In the genomic region with DNA sequence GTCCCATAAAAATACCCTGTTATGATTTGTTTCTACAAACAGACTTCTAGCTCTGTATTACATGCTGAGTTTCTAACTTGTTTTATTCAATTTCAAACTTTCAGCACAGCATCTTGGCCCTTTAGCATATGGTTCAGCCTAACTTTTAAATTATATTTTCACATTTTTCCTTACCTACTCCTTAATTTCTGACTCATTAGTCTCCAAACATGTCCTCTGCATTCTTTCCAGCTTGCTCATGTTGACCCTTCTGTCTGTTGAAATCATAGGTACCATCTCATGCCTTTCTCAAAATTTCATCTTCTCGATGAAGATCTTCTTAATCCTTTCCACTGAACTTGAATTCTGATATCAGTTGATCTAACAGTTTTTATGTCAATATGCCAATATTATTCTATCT, we compare ENCODE assay signal across 17 cellular contexts.
A peak's percentile ranks its signal among the peaks of the same experiment; 100 is the strongest.
DNase-seq lines count a peak whose midpoint lies in the region; ATAC-seq, FAIRE-seq and TF ChIP-seq lines count a peak whose summit lies in the region.
"Had no signal": no experiment of that assay in that cellular context is flagged by ENCODE, and none has a peak within 500 bp of the region (broad histone marks: within the 10 kb centered on the region; RNA-seq: fewer than 3 reads in every experiment).

No MANE protein-coding gene starts in this region.

- BruUV-seq in IMR-90 (replicated peaks; lab: Mats Ljungman, UMichigan) (no TSS peak), OCI-LY7 (replicated peaks; lab: Mats Ljungman, UMichigan) (no TSS peak)

- H2AFZ ChIP-seq in IMR-90 (replicated peaks; ENCODE audit: low read length, poor library complexity) (no peak overlapping the region), OCI-LY7 (ENCODE audit: low read length) (no peak overlapping the region)

- no peak for TF ChIP-seq POLR2A in IMR-90 (IDR thresholded peaks at IDR 0.05; ENCODE audit: low read depth, low read length)

- TF ChIP-seq CTCF in IMR-90 (conservative IDR thresholded peaks at IDR 0.05; ENCODE audit: low read depth, low read length) (no peak), foreskin keratinocyte (conservative IDR thresholded peaks at IDR 0.05) (no peak), OCI-LY7 (conservative IDR thresholded peaks at IDR 0.05; ENCODE audit: low read length) (no peak)

- H4K20me1 ChIP-seq in IMR-90 (ENCODE audit: insufficient read depth, low read length) (no peaks in the 10 kb centered on the region), OCI-LY7 (ENCODE audit: insufficient read depth, low read length) (no peaks in the 10 kb centered on the region)

- no peak overlapping the region for H2BK120ac ChIP-seq in IMR-90 (ENCODE audit: low read depth, low read length)

- intact Hi-C loops in IMR-90 (cut with micrococcal nuclease) (no loop called here), OCI-LY7 (cut with micrococcal nuclease; ENCODE audit: unreplicated experiment) (no loop called here)

- H2BK15ac ChIP-seq in IMR-90 (ENCODE audit: low read depth, low read length): no peak overlapping the region

- H3K4me1 ChIP-seq in IMR-90 (ENCODE audit: control insufficient read depth, insufficient read depth, low read length) (no peaks in the 10 kb centered on the region), foreskin keratinocyte (no peaks in the 10 kb centered on the region), OCI-LY7 (ENCODE audit: insufficient read depth, low read length, poor library complexity, severe bottlenecking) (no peaks in the 10 kb centered on the region)
- H3K4me1 ChIP-seq: left ventricle myocardium inferior, Peyer's patch, right lobe of liver, tibial artery had no signal

- no peak for FAIRE-seq in frontal cortex (lab: Jason Lieb, UNC)
- FAIRE-seq: GM19239 had no signal

- ATAC-seq in IMR-90 (ENCODE audit: low read depth) (no peak), foreskin keratinocyte (peak; percentile 44)
- ATAC-seq: activated CD8-positive, alpha-beta memory T cell treated with anti-CD3 and anti-CD28 coated beads, Interleukin-2, amount 10 ng/mL, durations not matched to agents 7 days and 5 days; right lobe of liver had no signal

- H3K14ac ChIP-seq in IMR-90 (replicated peaks; ENCODE audit: low read depth, low read length): no peak overlapping the region

- H3K9me3 ChIP-seq in IMR-90 (ENCODE audit: control insufficient read depth, insufficient read depth, low read length): no peaks in the 10 kb centered on the region
- no peaks in the 10 kb centered on the region for H3K9me3 ChIP-seq in OCI-LY7 (ENCODE audit: low read length)
- H3K9me3 ChIP-seq: Peyer's patch, right lobe of liver, tibial artery had no signal

- no peak for TF ChIP-seq RAD21 in IMR-90 (IDR thresholded peaks at IDR 0.05; ENCODE audit: low read length)

- H3K4me3 ChIP-seq in IMR-90 (ENCODE audit: insufficient read depth, low read depth, low read length): no peak overlapping the region
- H3K4me3 ChIP-seq in OCI-LY7 (ENCODE audit: low read depth, low read length, poor library complexity, severe bottlenecking): no peak overlapping the region
- H3K4me3 ChIP-seq: left ventricle myocardium inferior, Peyer's patch, right lobe of liver, tibial artery had no signal

- H3K9ac ChIP-seq in IMR-90 (ENCODE audit: low read depth, low read length): no peak overlapping the region

- H3K4me2 ChIP-seq in IMR-90 (ENCODE audit: low read depth, low read length): no peak overlapping the region
- no peak overlapping the region for H3K4me2 ChIP-seq in OCI-LY7 (ENCODE audit: low read length)

- H3K27ac ChIP-seq in IMR-90 (ENCODE audit: insufficient read depth, low read length): no peak overlapping the region
- no peak overlapping the region for H3K27ac ChIP-seq in foreskin keratinocyte
- H3K27ac ChIP-seq in OCI-LY7 (ENCODE audit: low read depth, low read length, poor library complexity, severe bottlenecking): no peak overlapping the region
- H3K27ac ChIP-seq: left ventricle myocardium inferior, Peyer's patch, right lobe of liver, tibial artery had no signal

- in situ Hi-C loops in IMR-90 (cut with MboI; ENCODE audit: low sequenced_read_pairs): no loop called here

- H4K8ac ChIP-seq in IMR-90 (ENCODE audit: low read depth in 2 of 2, low read length in 2 of 2): no peak overlapping the region

- DNase-seq in AG08396 (ENCODE audit: low spot score) (peak; percentile 15), IMR-90 (peak; percentile 36), brain pericyte (ENCODE audit: low read depth, low spot score) (peak; percentile 4), foreskin keratinocyte (peak; percentile 38 to 60), OCI-LY7 (ENCODE audit: low spot score) (no peak), frontal cortex (ENCODE audit: low spot score in 2 of 2) (no peak), NCI-H146 treated with DMSO at 0.1 percent for 48 hours (lab: John Stamatoyannopoulos, UW; ENCODE audit: unreplicated experiment) (no peak)
- DNase-seq in activated CD4-positive, alpha-beta T cell treated with anti-CD3 and anti-CD28 coated beads, Interleukin-2, amount 50 U/mL, for 1 hour: no peak
- DNase-seq: activated CD8-positive, alpha-beta memory T cell treated with anti-CD3 and anti-CD28 coated beads, Interleukin-2, amount 10 ng/mL, durations not matched to agents 7 days and 5 days; left ventricle myocardium inferior; NCI-H146; NCI-H82; Peyer's patch; right lobe of liver; stimulated activated naive CD4-positive, alpha-beta T cell treated with Interleukin-2 at 50 U/mL for 16 hours; tibial artery had no signal

- H2BK20ac ChIP-seq in IMR-90 (ENCODE audit: low read depth, low read length): no peak overlapping the region

- no peak overlapping the region for H3K18ac ChIP-seq in IMR-90 (ENCODE audit: low read depth, low read length)

- no peak overlapping the region for H3K23ac ChIP-seq in IMR-90 (ENCODE audit: low read depth, low read length)

- no CpG with 5 or more reads among the region's 1 CpG for WGBS in IMR-90 (ENCODE audit: extremely low coverage in 2 of 2, insufficient read length in 1 of 2), 2 experiments

- no peaks in the 10 kb centered on the region for H3K9me1 ChIP-seq in IMR-90 (ENCODE audit: insufficient read depth, low read length)

- no peak overlapping the region for H4K91ac ChIP-seq in IMR-90 (ENCODE audit: insufficient read depth, low read depth, low read length)

- no peak overlapping the region for H4K5ac ChIP-seq in IMR-90 (ENCODE audit: low read depth, low read length)

- no peak overlapping the region for H3K4ac ChIP-seq in IMR-90 (ENCODE audit: low read depth, low read length)

- no peak overlapping the region for H2AK5ac ChIP-seq in IMR-90 (ENCODE audit: low read depth, low read length)

- no peaks in the 10 kb centered on the region for H3K79me1 ChIP-seq in IMR-90 (ENCODE audit: low read depth in 1 of 2, low read length in 2 of 2)

- H2BK5ac ChIP-seq in IMR-90 (ENCODE audit: low read depth, low read length, poor library complexity, severe bottlenecking): no peak overlapping the region

- no peak overlapping the region for H3K56ac ChIP-seq in IMR-90 (ENCODE audit: extremely low read depth, insufficient read depth, low read length)

- H3K36me3 ChIP-seq in IMR-90 (ENCODE audit: control insufficient read depth, insufficient read depth, low read length) (no peaks in the 10 kb centered on the region), OCI-LY7 (ENCODE audit: insufficient read depth, low read length) (no peaks in the 10 kb centered on the region)
- H3K36me3 ChIP-seq: left ventricle myocardium inferior, Peyer's patch, right lobe of liver, tibial artery had no signal

- POLR2A ChIA-PET in IMR-90 (lab: Charles Lee; ENCODE audit: unreplicated experiment) (no interaction called here), OCI-LY7 (lab: Charles Lee) (interaction anchor here (0.6 to 1.2 kb wide), 2 partner anchors 18 to 840 kb away, joined by 3 read pairs; no protein-coding TSS in a partner anchor)

- H3K27me3 ChIP-seq in IMR-90 (ENCODE audit: control insufficient read depth, insufficient read depth, low read length) (no peaks in the 10 kb centered on the region), foreskin keratinocyte (no peaks in the 10 kb centered on the region)
- H3K27me3 ChIP-seq: Peyer's patch, right lobe of liver, tibial artery had no signal

- no peaks in the 10 kb centered on the region for H3K79me2 ChIP-seq in OCI-LY7 (ENCODE audit: insufficient read depth, low read depth, low read length)

- H3K9me2 ChIP-seq in OCI-LY7 (ENCODE audit: insufficient read depth, low read length): no peaks in the 10 kb centered on the region

- dilution Hi-C loops in IMR-90 (cut with HindIII; ENCODE audit: low sequenced_read_pairs, unreplicated experiment): no loop called here

- H2AK9ac ChIP-seq in IMR-90 (replicated peaks; ENCODE audit: low read depth, low read length, poor library complexity): no peak overlapping the region

- CTCF ChIA-PET in IMR-90 (lab: Yijun Ruan, JAX): no interaction called here
- CTCF ChIA-PET in OCI-LY7 (lab: Charles Lee; ENCODE audit: unreplicated experiment): no interaction called here

TF ChIP-seq in IMR-90, 13 proteins besides CTCF, POLR2A, EP300 and RAD21 (continues in another document):
- TF ChIP-seq SMC3 (IDR thresholded peaks at IDR 0.05; ENCODE audit: low read depth, low read length) (no peak), CHD1 (IDR thresholded peaks at IDR 0.05; ENCODE audit: low read depth, low read length) (no peak), RFX5 (IDR thresholded peaks at IDR 0.05; ENCODE audit: low read depth, low read length) (no peak), FOS (IDR thresholded peaks at IDR 0.05; ENCODE audit: low read depth, low read length) (no peak; the same call in 1 of the 2 replicates), USF2 (IDR thresholded peaks at IDR 0.05; ENCODE audit: low read depth, low read length) (no peak), MAFK (IDR thresholded peaks at IDR 0.05; ENCODE audit: low read depth, low read length) (no peak), NFE2L2 (IDR thresholded peaks at IDR 0.05; ENCODE audit: low read depth, low read length) (no peak), RCOR1 (IDR thresholded peaks at IDR 0.05; ENCODE audit: insufficient replicate concordance, low read length) (no peak), MXI1 (IDR thresholded peaks at IDR 0.05; ENCODE audit: borderline replicate concordance, low read depth, low read length) (no peak), ELK1 (IDR thresholded peaks at IDR 0.05; ENCODE audit: borderline replicate concordance, low read depth, low read length) (no peak)

Comparison
In these comparisons a context has a peak if more than half of its experiments do, and no peak if none do; other contexts are left out.
1. DNase-seq: peak in AG08396 (single experiment), IMR-90 (single experiment), brain pericyte (single experiment) and foreskin keratinocyte (2 of 2); none in OCI-LY7 (single experiment), frontal cortex (0 of 2), NCI-H146 treated with DMSO at 0.1 percent for 48 hours (single experiment) and activated CD4-positive, alpha-beta T cell treated with anti-CD3 and anti-CD28 coated beads, Interleukin-2, amount 50 U/mL, for 1 hour (single experiment).